23 cellular contexts compared by ENCODE assay signal in the genomic region with DNA sequence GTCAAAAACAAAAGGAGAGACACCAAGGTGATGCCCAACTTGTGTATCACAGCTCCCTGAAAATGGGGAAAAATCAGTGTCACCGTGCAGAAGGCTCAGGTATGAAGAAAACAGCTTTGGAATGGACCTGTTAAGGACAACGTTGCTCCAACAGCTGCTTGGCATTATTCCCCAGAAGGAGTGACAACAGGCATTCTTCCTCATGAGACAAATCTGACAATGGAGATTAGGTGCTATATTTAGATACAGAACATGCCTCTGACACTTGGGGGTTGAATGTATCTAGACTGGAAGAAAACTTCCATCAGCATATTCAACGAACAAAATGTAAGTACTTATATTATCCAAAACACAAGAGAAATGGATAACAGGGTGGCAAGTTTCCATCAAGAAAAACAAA.
DNase-seq lines count a peak whose midpoint lies in the region; ATAC-seq and TF ChIP-seq lines count a peak whose summit lies in the region.
"Had no signal": no experiment of that assay in that cellular context is flagged by ENCODE, and none has a peak within 500 bp of the region (broad histone marks: within the 10 kb centered on the region; RNA-seq: fewer than 3 reads in every experiment).

No MANE protein-coding gene starts in this region.

- intact Hi-C loops in heart right ventricle (cut with DNase I) (loop anchor here in 1 of 10 donors (10.0 kb wide), 1 partner anchor 90 kb away; the partner anchor contains the start of gene MBOAT1), psoas muscle (cut with DNase I) (loop anchor here in 1 of 2 donors (2.0 kb wide), 1 partner anchor 32 kb away; no protein-coding TSS in a partner anchor), testis (cut with DNase I; ENCODE audit: low total_unique reads) (no loop called here)

- no peak for TF ChIP-seq POLR2A in testis (IDR thresholded peaks at IDR 0.05)

- H3K9ac ChIP-seq in skeletal muscle tissue (ENCODE audit: low read depth in 1 of 3, low read length in 3 of 3), result peak overlapping the region in 1 of 3 donors; percentile 10
- H3K9ac ChIP-seq: BLaER1 treated with 17β-estradiol and CSF1 and Interleukin-3, amounts not matched to agents 10 nM and 100 nM had no signal

- H3K9me3 ChIP-seq in cardiac muscle cell (ENCODE audit: low read depth) (no peaks in the 10 kb centered on the region), heart right ventricle (no peaks in the 10 kb centered on the region), psoas muscle (no peaks in the 10 kb centered on the region), skeletal muscle tissue (ENCODE audit: control insufficient read depth in 3 of 3, low read length in 3 of 3) (no peaks in the 10 kb centered on the region), testis (no peaks in the 10 kb centered on the region)
- H3K9me3 ChIP-seq: A549; BE2C; BLaER1 treated with 17β-estradiol and CSF1 and Interleukin-3, amounts not matched to agents 10 nM and 100 nM had no signal

- peak in 1 of 2 donors; percentile 38 for DNase-seq in cardiac muscle cell (ENCODE audit: low read depth in 1 of 2, low spot score in 1 of 2)
- DNase-seq in heart right ventricle, result no peak
- peak; percentile 56 for DNase-seq in myocyte (ENCODE audit: low read depth)
- DNase-seq in psoas muscle, result no peak
- DNase-seq in testis, result no peak
- DNase-seq in SIG-M5 (lab: John Stamatoyannopoulos, UW), result no peak
- DNase-seq: 8988T; ACHN; AML-193; BE2C; CD4-positive, alpha-beta T cell; CD8-positive, alpha-beta memory T cell; DMS 273 treated with DMSO at 0.1 percent for 48 hours; DMS79; EL; GDM1; H9 had no signal

- peak overlapping the region; percentile 97 for H3K27ac ChIP-seq in cardiac muscle cell
- no peak overlapping the region for H3K27ac ChIP-seq in heart right ventricle
- peak overlapping the region; percentile 32 for H3K27ac ChIP-seq in psoas muscle
- H3K27ac ChIP-seq in skeletal muscle tissue (ENCODE audit: low read depth, low read length), result peak overlapping the region; percentile 70
- no peak overlapping the region for H3K27ac ChIP-seq in testis
- H3K27ac ChIP-seq: A549; BLaER1 treated with 17β-estradiol and CSF1 and Interleukin-3, amounts not matched to agents 10 nM and 100 nM had no signal

- H3K27me3 ChIP-seq in cardiac muscle cell, result no peaks in the 10 kb centered on the region
- no peaks in the 10 kb centered on the region for H3K27me3 ChIP-seq in heart right ventricle
- no peaks in the 10 kb centered on the region for H3K27me3 ChIP-seq in psoas muscle (ENCODE audit: insufficient read depth in 3 of 3, low read length in 2 of 3)
- H3K27me3 ChIP-seq in skeletal muscle tissue (ENCODE audit: control insufficient read depth in 3 of 3, insufficient read depth in 3 of 3, low read length in 3 of 3), result no peaks in the 10 kb centered on the region
- H3K27me3 ChIP-seq in testis, result no peaks in the 10 kb centered on the region
- H3K27me3 ChIP-seq: BLaER1 treated with 17β-estradiol and CSF1 and Interleukin-3, amounts not matched to agents 10 nM and 100 nM had no signal

- WGBS in heart right ventricle, 2 donors, result 22 to 32% methylated on average over 3 of the region's 3 CpGs
- 34 to 46% (median 35%) methylated on average over 3 of the region's 3 CpGs for whole genome bisulfite sequencing in psoas muscle, 3 donors
- 47 to 68% methylated on average over 3 of the region's 3 CpGs for WGBS in testis, 2 donors

- no peak for ATAC-seq in heart right ventricle
- ATAC-seq in psoas muscle, result peak; percentile 53 to 77 (median 72)
- ATAC-seq: A549, GM12878, GM23338, HCT116 had no signal

- TF ChIP-seq CTCF in cardiac muscle cell (IDR thresholded peaks at IDR 0.05; ENCODE audit: low read depth, low read length) (no peak), heart right ventricle (IDR thresholded peaks at IDR 0.05) (no peak), psoas muscle (IDR thresholded peaks at IDR 0.05) (no peak), testis (IDR thresholded peaks at IDR 0.05) (no peak)

- H3K4me1 ChIP-seq in cardiac muscle cell (ENCODE audit: low read depth) (peaks cover 52% of the 10 kb centered on the region), heart right ventricle (peaks cover 0 to 26% (median 10%) of the 10 kb centered on the region in 9 donors), psoas muscle (peaks cover 7% of the 10 kb centered on the region), skeletal muscle tissue (ENCODE audit: control insufficient read depth in 3 of 3, insufficient read depth in 3 of 3, low read length in 3 of 3) (peaks cover 5 to 7% (median 6%) of the 10 kb centered on the region in 3 donors), testis (no peaks in the 10 kb centered on the region)

- H3K4me3 ChIP-seq in cardiac muscle cell (no peak overlapping the region), heart right ventricle (no peak overlapping the region), psoas muscle (no peak overlapping the region), skeletal muscle tissue (ENCODE audit: low read length in 3 of 3) (peak overlapping the region in 1 of 3 donors; percentile 22), testis (no peak overlapping the region)
- H3K4me3 ChIP-seq: A549; BLaER1 treated with 17β-estradiol and CSF1 and Interleukin-3, amounts not matched to agents 10 nM and 100 nM; GM12878; GM23338 had no signal

- H3K36me3 ChIP-seq in cardiac muscle cell (no peaks in the 10 kb centered on the region), heart right ventricle (peaks cover 0 to 58% (median 0%) of the 10 kb centered on the region in 9 donors), psoas muscle (ENCODE audit: insufficient read depth in 1 of 2, low read depth in 1 of 2) (no peaks in the 10 kb centered on the region), skeletal muscle tissue (ENCODE audit: control insufficient read depth in 3 of 3, insufficient read depth in 3 of 3, low read length in 3 of 3) (peaks cover 0 to 3% (median 0%) of the 10 kb centered on the region in 3 donors), testis (ENCODE audit: low read depth, missing control alignments) (no peaks in the 10 kb centered on the region)
- H3K36me3 ChIP-seq: BE2C had no signal

Comparison
In these comparisons a context has a peak if more than half of its experiments do, and no peak if none do; other contexts are left out.
1. H3K27ac ChIP-seq: peak in cardiac muscle cell (single experiment), psoas muscle (single experiment) and skeletal muscle tissue (single experiment); none in heart right ventricle (0 of 10) and testis (0 of 2).
2. ATAC-seq: peak in psoas muscle (4 of 4); none in heart right ventricle (0 of 8).